8 cellular contexts compared by ENCODE assay signal in genomic region chr6:33633084-33633461, GRCh38. TPM values are rescaled to one million over a fixed set of nuclear protein-coding genes. Genes with fewer than 3 reads are reported as not detected.
DNase-seq lines count a peak whose midpoint lies in the region; ATAC-seq and TF ChIP-seq lines count a peak whose summit lies in the region.

No MANE protein-coding gene starts in this region.

- peaks cover 25% of the 10 kb centered on the region for H3K4me1 Mint-ChIP-seq in chondrocyte (ENCODE audit: low read depth)
- peaks cover 38 to 44% of the 10 kb centered on the region in 2 donors for H3K4me1 Mint-ChIP-seq in natural killer cell treated with Interleukin-12 subunit alpha and Interleukin-12 subunit beta and Interleukin-15 and Interleukin-18, amount 100 ng/mL, for 72 hours (ENCODE audit: low read depth in 2 of 2)

- DNase-seq in BJ (ENCODE audit: low read depth) (no peak), chondrocyte (ENCODE audit: low spot score) (no peak), SIG-M5 treated with dmso at 0.1 percent for 504 hours (lab: John Stamatoyannopoulos, UW; ENCODE audit: unreplicated experiment) (no peak), NCI-H2029 treated with DMSO at 0.1 percent for 48 hours (lab: John Stamatoyannopoulos, UW) (no peak), Kasumi-1 (lab: John Stamatoyannopoulos, UW) (no peak)
- no peak for DNase-seq in natural killer cell treated with Interleukin-12 subunit alpha and Interleukin-12 subunit beta and Interleukin-15 and Interleukin-18, amount 100 ng/mL, for 72 hours (ENCODE audit: low spot score)

- peaks cover 2% of the 10 kb centered on the region for H3K36me3 Mint-ChIP-seq in chondrocyte (ENCODE audit: low read depth)
- no peaks in the 10 kb centered on the region for H3K36me3 Mint-ChIP-seq in natural killer cell treated with Interleukin-12 subunit alpha and Interleukin-12 subunit beta and Interleukin-15 and Interleukin-18, amount 100 ng/mL, for 72 hours

- H3K27me3 Mint-ChIP-seq in chondrocyte (ENCODE audit: low read depth), result no peaks in the 10 kb centered on the region
- H3K27me3 Mint-ChIP-seq in natural killer cell treated with Interleukin-12 subunit alpha and Interleukin-12 subunit beta and Interleukin-15 and Interleukin-18, amount 100 ng/mL, for 72 hours, result no peaks in the 10 kb centered on the region

- no peaks in the 10 kb centered on the region for H3K27me3 ChIP-seq in BJ (ENCODE audit: control insufficient read depth, insufficient read depth, low read length)

- TF ChIP-seq CTCF in BJ (IDR thresholded peaks at IDR 0.05; ENCODE audit: insufficient read depth, low read depth, low read length), result no peak
- no peak for TF ChIP-seq CTCF in chondrocyte (IDR thresholded peaks at IDR 0.05)

- H3K36me3 ChIP-seq in BJ (ENCODE audit: control insufficient read depth, insufficient read depth, low read length), result no peaks in the 10 kb centered on the region; the same call in none of the 2 replicates

- ATAC-seq in HG03571 (IDR thresholded peaks at IDR 0.05; ENCODE audit: unreplicated experiment) (peak; percentile 12), HG03108 (IDR thresholded peaks at IDR 0.05; ENCODE audit: unreplicated experiment) (no peak)
- ATAC-seq in natural killer cell treated with Interleukin-12 subunit alpha and Interleukin-12 subunit beta and Interleukin-15 and Interleukin-18, amount 100 ng/mL, for 72 hours, result no peak

- peak overlapping the region; percentile 69 for H3K4me3 Mint-ChIP-seq in chondrocyte (ENCODE audit: unreplicated experiment)
- peak overlapping the region; percentile 78 for H3K4me3 Mint-ChIP-seq in natural killer cell treated with Interleukin-12 subunit alpha and Interleukin-12 subunit beta and Interleukin-15 and Interleukin-18, amount 100 ng/mL, for 72 hours

- peak overlapping the region; percentile 41 for H3K4me3 ChIP-seq in BJ (ENCODE audit: low read depth, low read length)

- CTCF ChIA-PET in BJ (lab: Yijun Ruan, JAX), result interaction anchor here (0.8 to 2.2 kb wide), 6 partner anchors 11 to 72 kb away, joined by 3 to 14 read pairs (median 4); partner anchors contain the start of genes BAK1 and ITPR3

- H3K27ac Mint-ChIP-seq in chondrocyte (ENCODE audit: unreplicated experiment), result no peak overlapping the region
- H3K27ac Mint-ChIP-seq in natural killer cell treated with Interleukin-12 subunit alpha and Interleukin-12 subunit beta and Interleukin-15 and Interleukin-18, amount 100 ng/mL, for 72 hours, result peak overlapping the region; percentile 75 to 76

- POLR2A ChIA-PET in BJ (lab: Charles Lee), result no interaction called here

- H3K9me3 Mint-ChIP-seq in chondrocyte (ENCODE audit: low read depth), result no peaks in the 10 kb centered on the region
- no peaks in the 10 kb centered on the region for H3K9me3 Mint-ChIP-seq in natural killer cell treated with Interleukin-12 subunit alpha and Interleukin-12 subunit beta and Interleukin-15 and Interleukin-18, amount 100 ng/mL, for 72 hours

RNA-seq across cellular contexts. Expression of gene ITPR3, which starts 12.0 kb away (rescaled TPM):
- polyA plus RNA-seq in BJ (2011; rRNA removed), result 8.6 and 16.6 TPM in 2 replicates
- polyA minus RNA-seq in BJ (2011; rRNA and poly(A)+ RNA removed), result 14.8 and 16.6 TPM in 2 replicates
- total RNA-seq in chondrocyte, result 10.0 to 24.8 TPM (median 11.0 TPM) in 3 replicates
- 10 to 100 TPM; 27.6 to 77.6 TPM for total RNA-seq in natural killer cell treated with Interleukin-12 subunit alpha and Interleukin-12 subunit beta and Interleukin-15 and Interleukin-18, amount 100 ng/mL, for 72 hours

RNA-seq across cellular contexts. Expression of gene BAK1, which starts 53.0 kb away (rescaled TPM):
- polyA plus RNA-seq in BJ (2011; rRNA removed), result 16.6 and 24.5 TPM in 2 replicates
- polyA minus RNA-seq in BJ (2011; rRNA and poly(A)+ RNA removed), result 17.8 and 25.4 TPM in 2 replicates
- total RNA-seq in chondrocyte, result 21.9 to 26.9 TPM (median 26.0 TPM) in 3 replicates
- 100 to 1,000 TPM; 101 to 103 TPM for total RNA-seq in natural killer cell treated with Interleukin-12 subunit alpha and Interleukin-12 subunit beta and Interleukin-15 and Interleukin-18, amount 100 ng/mL, for 72 hours
